In the genomic region with DNA sequence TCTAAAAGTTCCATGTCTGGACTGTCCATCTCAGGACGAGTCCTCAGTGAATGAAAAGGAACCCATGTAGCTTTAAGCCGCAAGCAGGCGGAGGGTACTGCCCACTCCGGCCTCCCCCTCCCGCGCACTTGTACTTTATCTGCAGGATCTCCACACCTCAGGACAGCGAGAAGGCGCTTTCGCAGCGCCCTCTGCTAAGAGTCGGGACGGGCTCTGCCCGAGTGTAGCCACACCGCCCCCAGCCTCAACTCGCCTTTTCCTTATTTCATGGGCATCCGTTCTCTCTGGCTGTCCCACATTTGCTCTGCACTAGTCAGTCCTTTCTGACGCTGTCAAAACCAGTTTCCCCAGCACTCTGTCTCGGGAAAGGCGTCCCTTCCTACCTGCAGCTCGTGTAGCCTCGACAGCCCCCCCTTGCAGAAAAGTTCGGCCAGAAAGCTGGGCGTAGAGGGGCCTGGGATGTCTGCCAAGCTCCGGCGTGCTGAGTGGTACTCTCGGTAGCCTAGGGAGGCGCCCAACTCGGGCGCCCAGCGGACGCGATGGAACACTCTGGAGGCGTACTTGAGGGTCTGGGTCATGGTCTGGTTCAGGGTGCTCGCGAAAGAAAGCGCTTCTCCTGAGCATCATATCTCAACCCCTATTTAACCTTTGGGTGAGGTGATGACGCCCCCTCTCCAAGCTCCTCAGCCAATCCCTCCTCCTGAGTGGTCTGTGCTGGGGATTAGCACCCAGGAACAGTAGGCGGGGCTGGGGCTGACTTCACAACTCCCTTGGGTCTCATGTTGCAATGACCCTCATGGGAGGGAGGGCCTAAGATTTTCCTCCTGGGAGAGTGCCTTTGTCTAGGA, we compare ENCODE assay signal across 8 cellular contexts. TPM values are rescaled to one million over a fixed set of nuclear protein-coding genes. Genes with fewer than 3 reads are reported as not detected.
DNase-seq lines count a peak whose midpoint lies in the region; ATAC-seq and TF ChIP-seq lines count a peak whose summit lies in the region.

A gene with protein sequence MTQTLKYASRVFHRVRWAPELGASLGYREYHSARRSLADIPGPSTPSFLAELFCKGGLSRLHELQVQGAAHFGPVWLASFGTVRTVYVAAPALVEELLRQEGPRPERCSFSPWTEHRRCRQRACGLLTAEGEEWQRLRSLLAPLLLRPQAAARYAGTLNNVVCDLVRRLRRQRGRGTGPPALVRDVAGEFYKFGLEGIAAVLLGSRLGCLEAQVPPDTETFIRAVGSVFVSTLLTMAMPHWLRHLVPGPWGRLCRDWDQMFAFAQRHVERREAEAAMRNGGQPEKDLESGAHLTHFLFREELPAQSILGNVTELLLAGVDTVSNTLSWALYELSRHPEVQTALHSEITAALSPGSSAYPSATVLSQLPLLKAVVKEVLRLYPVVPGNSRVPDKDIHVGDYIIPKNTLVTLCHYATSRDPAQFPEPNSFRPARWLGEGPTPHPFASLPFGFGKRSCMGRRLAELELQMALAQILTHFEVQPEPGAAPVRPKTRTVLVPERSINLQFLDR (minus strand): TSS at position 615 of the 848 bp plus-strand sequence. CDS start 37 bp downstream, at position 578.

- peak within 1 kb of the TSS; percentile 89 for H3K4me3 Mint-ChIP-seq in activated naive CD8-positive, alpha-beta T cell treated with anti-CD3 and anti-CD28 coated beads for 36 hours

- H3K27me3 ChIP-seq in AG04450 (ENCODE audit: control insufficient read depth, insufficient read depth, low read length): peaks cover 36% of the 10 kb centered on the region
- peaks cover 58% of the 10 kb centered on the region for H3K27me3 ChIP-seq in iPS-20b (ENCODE audit: insufficient read depth, low read length)
- H3K27me3 ChIP-seq in subcutaneous abdominal adipose tissue (ENCODE audit: control insufficient read depth in 5 of 5, insufficient read depth in 4 of 5, low read length in 5 of 5): peaks cover 38 to 46% (median 45%) of the 10 kb centered on the region in 5 donors

- ATAC-seq in HG03469 (IDR thresholded peaks at IDR 0.05; ENCODE audit: unreplicated experiment) (no peak), HG03135 (IDR thresholded peaks at IDR 0.05; ENCODE audit: unreplicated experiment) (no peak)

- peak within 1 kb of the TSS; percentile 3 for H3K27ac Mint-ChIP-seq in activated naive CD8-positive, alpha-beta T cell treated with anti-CD3 and anti-CD28 coated beads for 36 hours

- peak within 1 kb of the TSS; percentile 43 for H3K4me3 ChIP-seq in AG04450 (ENCODE audit: low read depth, low read length)
- peak within 1 kb of the TSS; percentile 32 for H3K4me3 ChIP-seq in HFF-Myc (replicated peaks; ENCODE audit: low read depth, low read length)
- H3K4me3 ChIP-seq in iPS-20b (ENCODE audit: low read length): peak within 1 kb of the TSS; percentile 82
- peak within 1 kb of the TSS in 4 of 5 donors; percentile 1 to 35 (median 20) for H3K4me3 ChIP-seq in subcutaneous abdominal adipose tissue (ENCODE audit: low read depth in 1 of 5, low read length in 5 of 5)

- H3K27ac ChIP-seq in AG04450 (ENCODE audit: low read depth, low read length) (no peak within 1 kb of the TSS), iPS-20b (ENCODE audit: low read length) (no peak within 1 kb of the TSS), subcutaneous abdominal adipose tissue (ENCODE audit: low read depth, low read length) (no peak within 1 kb of the TSS)

- H3K9me3 ChIP-seq in AG04450 (ENCODE audit: control insufficient read depth, insufficient read depth, low read length) (no peaks in the 10 kb centered on the region; the same call in 1 of the 2 replicates), iPS-20b (ENCODE audit: insufficient read depth, low read depth, low read length) (no peaks in the 10 kb centered on the region), subcutaneous abdominal adipose tissue (ENCODE audit: control insufficient read depth in 5 of 5, low read length in 5 of 5) (no peaks in the 10 kb centered on the region)

- peaks cover 49% of the 10 kb centered on the region for H3K4me1 Mint-ChIP-seq in activated naive CD8-positive, alpha-beta T cell treated with anti-CD3 and anti-CD28 coated beads for 36 hours

- POLR2A ChIA-PET in AG04450 (lab: Yijun Ruan, JAX): interaction anchor here (0.5 to 1.2 kb wide), 2 partner anchors 10 to 174 kb away, joined by 3 read pairs; no protein-coding TSS in a partner anchor

- H3K9me3 Mint-ChIP-seq in activated naive CD8-positive, alpha-beta T cell treated with anti-CD3 and anti-CD28 coated beads for 36 hours: no peaks in the 10 kb centered on the region

- H3K9ac ChIP-seq in iPS-20b (ENCODE audit: low read depth, low read length) (peak within 1 kb of the TSS; percentile 33; the same call in 1 of the 2 replicates), subcutaneous abdominal adipose tissue (ENCODE audit: low read length in 5 of 5) (no peak within 1 kb of the TSS)

- no peak for TF ChIP-seq CTCF in AG04450 (IDR thresholded peaks at IDR 0.05; ENCODE audit: low read depth, low read length)
- no peak for TF ChIP-seq CTCF in HFF-Myc (IDR thresholded peaks at IDR 0.05; ENCODE audit: low read depth, low read length, missing control alignments)

- peaks cover 5% of the 10 kb centered on the region for H3K27me3 Mint-ChIP-seq in activated naive CD8-positive, alpha-beta T cell treated with anti-CD3 and anti-CD28 coated beads for 36 hours

- CTCF ChIA-PET in AG04450 (lab: Charles Lee): interaction anchor here (1.3 to 4.3 kb wide), 2 partner anchors 10 to 16 kb away, joined by 6 to 24 read pairs; partner anchors contain the start of gene TSFM

- H3K36me3 ChIP-seq in iPS-20b (ENCODE audit: insufficient read depth, low read depth, low read length) (peaks cover 34% of the 10 kb centered on the region), subcutaneous abdominal adipose tissue (ENCODE audit: control insufficient read depth in 5 of 5, insufficient read depth in 5 of 5, low read length in 5 of 5) (peaks cover 3 to 19% (median 15%) of the 10 kb centered on the region in 5 donors)

- no peak for DNase-seq in AG04450 (ENCODE audit: low read depth, low spot score)
- DNase-seq in HFF-Myc (ENCODE audit: extremely low read depth, low read depth): no peak
- no peak for DNase-seq in activated naive CD8-positive, alpha-beta T cell treated with anti-CD3 and anti-CD28 coated beads for 36 hours
- no peak for DNase-seq in NAMALWA (ENCODE audit: low spot score)

- peaks cover 51% of the 10 kb centered on the region for H3K36me3 Mint-ChIP-seq in activated naive CD8-positive, alpha-beta T cell treated with anti-CD3 and anti-CD28 coated beads for 36 hours

- peaks cover 9% of the 10 kb centered on the region; the same call in 1 of the 2 replicates for H3K4me1 ChIP-seq in iPS-20b (ENCODE audit: insufficient read depth, low read length)
- peaks cover 4 to 38% (median 34%) of the 10 kb centered on the region in 5 donors for H3K4me1 ChIP-seq in subcutaneous abdominal adipose tissue (ENCODE audit: control insufficient read depth in 5 of 5, insufficient read depth in 5 of 5, low read length in 5 of 5)

RNA-seq across cellular contexts. Expression of the gene that starts here (rescaled TPM):
- 0.22 and 0.29 TPM in 2 replicates for polyA plus RNA-seq in AG04450 (2011; rRNA removed)
- 0.30 and 0.37 TPM in 2 replicates for polyA minus RNA-seq in AG04450 (2011; rRNA and poly(A)+ RNA removed)
- 10 to 100 TPM in 1 of 2 experiments, 1 to 10 TPM in 1; 9.6 to 12.0 TPM for total RNA-seq in activated naive CD8-positive, alpha-beta T cell treated with anti-CD3 and anti-CD28 coated beads for 36 hours

Comparison
In these comparisons a context has a peak if more than half of its experiments do, and no peak if none do; other contexts are left out.
1. H3K4me3 ChIP-seq: peak in every context shown above with its lines; median percentile 82 in iPS-20b; 43 in AG04450; 32 in HFF-Myc; 20 in subcutaneous abdominal adipose tissue.